10 cellular contexts compared by ENCODE assay signal in the genomic region with DNA sequence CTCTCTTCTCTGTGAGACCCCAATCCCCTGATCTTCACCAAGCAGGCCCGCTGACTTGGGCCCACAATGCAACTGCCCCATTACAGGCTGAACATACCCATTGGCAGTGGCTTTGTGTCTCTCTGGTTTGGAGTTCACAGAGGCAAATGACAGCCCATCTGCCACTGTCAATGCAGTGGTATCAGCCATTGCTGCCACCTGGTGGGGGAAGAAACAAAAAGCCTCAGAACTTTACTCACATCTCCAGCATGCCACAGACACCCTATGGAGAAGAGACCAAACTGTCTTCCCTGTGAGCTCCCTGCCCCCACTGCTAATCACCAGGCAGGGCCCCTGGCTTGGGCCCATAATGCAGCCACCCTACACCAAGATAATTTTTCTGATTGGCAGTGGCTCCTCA.
DNase-seq lines count a peak whose midpoint lies in the region; ATAC-seq and TF ChIP-seq lines count a peak whose summit lies in the region.
"Had no signal": no experiment of that assay in that cellular context is flagged by ENCODE, and none has a peak within 500 bp of the region (broad histone marks: within the 10 kb centered on the region; RNA-seq: fewer than 3 reads in every experiment).

No MANE protein-coding gene starts in this region.

- no peak for TF ChIP-seq POLR2A in gastroesophageal sphincter (IDR thresholded peaks at IDR 0.05)

- H3K4me1 Mint-ChIP-seq in stimulated activated naive B cell treated with anti-CD40 and anti-IgM and Interleukin-4, amounts not matched to agents 10 μg/mL and 1 μg/mL and 100 μg/mL, for 72 hours = peaks cover 0 to 1% of the 10 kb centered on the region in 2 donors

- peaks cover 6 to 9% of the 10 kb centered on the region in 2 donors for H3K9me3 Mint-ChIP-seq in stimulated activated naive B cell treated with anti-CD40 and anti-IgM and Interleukin-4, amounts not matched to agents 10 μg/mL and 1 μg/mL and 100 μg/mL, for 72 hours
- H3K9me3 Mint-ChIP-seq: memory B cell had no signal

- no peaks in the 10 kb centered on the region for H3K27me3 ChIP-seq in gastroesophageal sphincter

- H3K36me3 ChIP-seq in gastroesophageal sphincter = no peaks in the 10 kb centered on the region
- H3K36me3 ChIP-seq: thoracic aorta had no signal

- in situ Hi-C loops in G401 (cut with HindIII; ENCODE audit: low sequenced_read_pairs) = no loop called here

- H3K27ac Mint-ChIP-seq in stimulated activated naive B cell treated with anti-CD40 and anti-IgM and Interleukin-4, amounts not matched to agents 10 μg/mL and 1 μg/mL and 100 μg/mL, for 72 hours = no peak overlapping the region
- H3K27ac Mint-ChIP-seq: memory B cell had no signal

- H3K36me3 Mint-ChIP-seq in stimulated activated naive B cell treated with anti-CD40 and anti-IgM and Interleukin-4, amounts not matched to agents 10 μg/mL and 1 μg/mL and 100 μg/mL, for 72 hours = no peaks in the 10 kb centered on the region
- H3K36me3 Mint-ChIP-seq: memory B cell had no signal

- peak; percentile 44 to 59 for ATAC-seq in stimulated activated naive B cell treated with anti-CD40 and anti-IgM and Interleukin-4, amounts not matched to agents 10 μg/mL and 1 μg/mL and 100 μg/mL, for 72 hours (replicated peaks)
- ATAC-seq in gastroesophageal sphincter = no peak

- H3K9me3 ChIP-seq in gastroesophageal sphincter = no peaks in the 10 kb centered on the region
- H3K9me3 ChIP-seq: thoracic aorta had no signal

- no peak overlapping the region for H3K4me3 ChIP-seq in GM12865 (ENCODE audit: low read depth, low read length)
- no peak overlapping the region for H3K4me3 ChIP-seq in choroid plexus epithelial cell (ENCODE audit: low read depth, low read length)
- H3K4me3 ChIP-seq in gastroesophageal sphincter = no peak overlapping the region
- H3K4me3 ChIP-seq: thoracic aorta had no signal

- no CpG with 5 or more reads among the region's 1 CpG for WGBS in gastroesophageal sphincter (ENCODE audit: low coverage in 1 of 2), 2 donors

- H3K4me3 Mint-ChIP-seq in stimulated activated naive B cell treated with anti-CD40 and anti-IgM and Interleukin-4, amounts not matched to agents 10 μg/mL and 1 μg/mL and 100 μg/mL, for 72 hours = no peak overlapping the region
- H3K4me3 Mint-ChIP-seq: memory B cell had no signal

- TF ChIP-seq EP300 in gastroesophageal sphincter (IDR thresholded peaks at IDR 0.05) = no peak

- H3K4me1 ChIP-seq in gastroesophageal sphincter = no peaks in the 10 kb centered on the region

- peak; percentile 48 for TF ChIP-seq CTCF in 22Rv1 (IDR thresholded peaks at IDR 0.05)
- TF ChIP-seq CTCF in GM12865 (IDR thresholded peaks at IDR 0.05; ENCODE audit: insufficient read depth, low read depth, low read length, missing control alignments) = peak; percentile 13
- TF ChIP-seq CTCF in choroid plexus epithelial cell (conservative IDR thresholded peaks at IDR 0.05; ENCODE audit: low read depth, low read length) = peak; percentile 46
- no peak for TF ChIP-seq CTCF in gastroesophageal sphincter (IDR thresholded peaks at IDR 0.05)

- peaks cover 0 to 4% of the 10 kb centered on the region in 2 donors for H3K27me3 Mint-ChIP-seq in stimulated activated naive B cell treated with anti-CD40 and anti-IgM and Interleukin-4, amounts not matched to agents 10 μg/mL and 1 μg/mL and 100 μg/mL, for 72 hours
- H3K27me3 Mint-ChIP-seq: memory B cell had no signal

- H3K27ac ChIP-seq in 22Rv1 (no peak overlapping the region), gastroesophageal sphincter (no peak overlapping the region)
- H3K27ac ChIP-seq: thoracic aorta had no signal

- DNase-seq in GM12865 (ENCODE audit: low read depth) (peak; percentile 5), NCI-H526 treated with DMSO at 0.1 percent for 48 hours (lab: John Stamatoyannopoulos, UW) (peak; percentile 7), choroid plexus epithelial cell (ENCODE audit: low read depth) (peak; percentile 18), mesenteric fat pad (ENCODE audit: low spot score) (no peak), G401 (ENCODE audit: low spot score) (no peak)
- DNase-seq in stimulated activated naive B cell treated with anti-CD40 and anti-IgM and Interleukin-4, amounts not matched to agents 10 μg/mL and 1 μg/mL and 100 μg/mL, for 72 hours = peak; percentile 1

Comparison
In these comparisons a context has a peak if more than half of its experiments do, and no peak if none do; other contexts are left out.
1. CTCF ChIP-seq: peak in 22Rv1 (single experiment), GM12865 (single experiment) and choroid plexus epithelial cell (single experiment); none in gastroesophageal sphincter (0 of 4).
2. DNase-seq: peak in GM12865 (single experiment), NCI-H526 treated with DMSO at 0.1 percent for 48 hours (single experiment), choroid plexus epithelial cell (single experiment) and stimulated activated naive B cell treated with anti-CD40 and anti-IgM and Interleukin-4, amounts not matched to agents 10 μg/mL and 1 μg/mL and 100 μg/mL, for 72 hours (single experiment); none in mesenteric fat pad (single experiment) and G401 (single experiment).